9 cellular contexts compared by ENCODE assay signal in genomic region chr4:2255501-2256155, GRCh38. TPM values are rescaled to one million over a fixed set of nuclear protein-coding genes. Genes with fewer than 3 reads are reported as not detected.
DNase-seq lines count a peak whose midpoint lies in the region; ATAC-seq and TF ChIP-seq lines count a peak whose summit lies in the region.
"Had no signal": no experiment of that assay in that cellular context is flagged by ENCODE, and none has a peak within 500 bp of the region (broad histone marks: within the 10 kb centered on the region; RNA-seq: fewer than 3 reads in every experiment).

No MANE protein-coding gene starts in this region.

- H3K4me1 ChIP-seq in right cardiac atrium (ENCODE audit: control insufficient read depth, insufficient read depth, low read length) (peaks cover 28% of the 10 kb centered on the region), skeletal muscle tissue (ENCODE audit: control insufficient read depth in 3 of 3, insufficient read depth in 3 of 3, low read length in 3 of 3) (peaks cover 62 to 73% (median 69%) of the 10 kb centered on the region in 3 donors)

- H3K27me3 ChIP-seq in right cardiac atrium (ENCODE audit: control insufficient read depth, insufficient read depth) (no peaks in the 10 kb centered on the region), skeletal muscle tissue (ENCODE audit: control insufficient read depth in 3 of 3, insufficient read depth in 3 of 3, low read length in 3 of 3) (no peaks in the 10 kb centered on the region)

- peak overlapping the region; percentile 38 to 73 (median 51) for H3K9ac ChIP-seq in skeletal muscle tissue (ENCODE audit: low read depth in 1 of 3, low read length in 3 of 3)

- intact Hi-C loops in right cardiac atrium (cut with DNase I) = loop anchor here in 2 of 4 donors (10.0 kb wide), 1 partner anchor 159 kb away; the partner anchor contains the start of genes CFAP99 (in 2 of the 2) and ZFYVE28 (in 2 of the 2)

- H3K9me3 ChIP-seq in right cardiac atrium (ENCODE audit: control insufficient read depth, low read length) (no peaks in the 10 kb centered on the region), skeletal muscle tissue (ENCODE audit: control insufficient read depth in 3 of 3, low read length in 3 of 3) (no peaks in the 10 kb centered on the region)

- 22% methylated on average over 18 of the region's 18 CpGs for WGBS in right cardiac atrium

- ATAC-seq in right cardiac atrium (peak; percentile 15 to 33), GM21529 (IDR thresholded peaks at IDR 0.05; ENCODE audit: unreplicated experiment) (no peak), GM21737 (IDR thresholded peaks at IDR 0.05; ENCODE audit: unreplicated experiment) (no peak), GM18907 (IDR thresholded peaks at IDR 0.05; ENCODE audit: unreplicated experiment) (no peak)
- ATAC-seq: activated naive CD4-positive, alpha-beta T cell treated with anti-CD3 and anti-CD28 coated beads, Interleukin-2, amount 50 U/mL, for 72 hours had no signal

- H3K36me3 ChIP-seq in skeletal muscle tissue (ENCODE audit: control insufficient read depth in 3 of 3, insufficient read depth in 3 of 3, low read length in 3 of 3) = peaks cover 34 to 53% (median 42%) of the 10 kb centered on the region in 3 donors

- in situ Hi-C loops in astrocyte of the spinal cord (cut with HindIII; ENCODE audit: low sequenced_read_pairs) = no loop called here

- H3K4me3 ChIP-seq in astrocyte of the spinal cord (ENCODE audit: low read depth, low read length) = no peak overlapping the region
- no peak overlapping the region for H3K4me3 ChIP-seq in right cardiac atrium (ENCODE audit: low read length)
- no peak overlapping the region for H3K4me3 ChIP-seq in skeletal muscle tissue (ENCODE audit: low read length in 3 of 3)

- H3K27ac ChIP-seq in right cardiac atrium (ENCODE audit: low read length) (peak overlapping the region; percentile 66), skeletal muscle tissue (ENCODE audit: low read depth, low read length) (peak overlapping the region; percentile 47)

- no peak for TF ChIP-seq CTCF in astrocyte of the spinal cord (IDR thresholded peaks at IDR 0.05; ENCODE audit: low read depth, low read length)

- DNase-seq in H4 (ENCODE audit: low spot score) (peak; percentile 77), astrocyte of the spinal cord (ENCODE audit: low read depth, low spot score) (peak; percentile 56), right cardiac atrium (peak; percentile 54 to 84 (median 83)), Ammon's horn (ENCODE audit: low spot score) (no peak)

RNA-seq across cellular contexts. Expression of gene MXD4, which starts 6.3 kb away (rescaled TPM):
- total RNA-seq in H4 (2014; rRNA removed; shearing (Covaris generic)) = 22.1 and 22.9 TPM in 2 replicates
- total RNA-seq in right cardiac atrium (10 to 100 TPM; 27.2 to 35.8 (median 31.6) TPM), skeletal muscle tissue (21.4 TPM)
- polyA plus RNA-seq in right cardiac atrium = 43.1 TPM

RNA-seq across cellular contexts. Expression of gene HAUS3, which starts 13.7 kb away (rescaled TPM):
- total RNA-seq in H4 (2014; rRNA removed; shearing (Covaris generic)) = 7.6 and 11.0 TPM in 2 replicates
- 1 to 10 TPM; 6.1 to 8.9 (median 7.4) TPM for total RNA-seq in right cardiac atrium
- polyA plus RNA-seq in right cardiac atrium = 4.3 TPM
- 6.8 TPM for total RNA-seq in skeletal muscle tissue

RNA-seq across cellular contexts. Expression of gene POLN, which starts 13.7 kb away (rescaled TPM):
- 1.0 and 1.8 TPM in 2 replicates for total RNA-seq in H4 (2014; rRNA removed; shearing (Covaris generic))
- total RNA-seq in right cardiac atrium (1 to 10 TPM; 3.5 to 5.9 (median 4.6) TPM), skeletal muscle tissue (4.2 TPM)
- polyA plus RNA-seq in right cardiac atrium = 1.5 TPM

Comparison
In these comparisons a context has a peak if more than half of its experiments do, and no peak if none do; other contexts are left out.
1. ATAC-seq: peak in right cardiac atrium (2 of 2); none in GM21529 (single experiment), GM21737 (single experiment) and GM18907 (single experiment).